Comparison of ENCODE assay signal across 1 cellular context in the genomic region with DNA sequence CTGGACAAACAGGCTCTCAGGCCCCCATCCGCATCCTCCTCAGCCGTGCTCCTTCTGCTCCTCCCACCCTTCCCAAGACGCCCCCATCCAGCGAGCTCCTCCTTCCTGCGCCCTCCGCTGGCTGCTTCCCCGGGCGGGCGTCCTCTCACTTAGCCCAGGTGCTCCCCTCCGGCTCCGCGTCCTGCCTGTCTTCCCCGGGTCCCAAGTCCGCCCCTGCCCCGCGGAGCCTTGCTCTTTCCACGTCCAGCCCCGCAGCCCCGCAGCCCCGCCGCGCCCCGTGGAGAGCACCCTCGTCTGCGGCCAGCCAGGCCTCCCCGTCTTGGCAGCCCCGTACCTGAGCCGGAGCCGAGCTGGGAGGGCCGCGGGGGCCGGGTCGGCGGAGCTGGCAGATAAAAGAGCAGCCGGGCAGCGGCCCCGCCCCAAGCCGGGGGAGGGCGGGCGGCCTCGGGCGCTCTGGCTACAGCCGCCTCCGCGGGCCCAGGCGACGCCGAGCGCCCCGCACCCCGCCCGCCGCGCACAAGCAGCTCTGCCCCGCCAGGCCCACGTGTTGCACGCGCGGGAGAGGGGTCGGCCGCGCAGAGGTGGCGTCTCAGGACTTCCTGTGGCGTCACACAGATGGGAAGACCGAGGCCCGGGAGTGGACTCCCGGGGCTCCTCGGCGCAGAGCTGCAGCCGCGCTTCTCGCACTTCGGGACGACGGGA.
TF ChIP-seq lines count a peak whose summit lies in the region.

A gene with protein sequence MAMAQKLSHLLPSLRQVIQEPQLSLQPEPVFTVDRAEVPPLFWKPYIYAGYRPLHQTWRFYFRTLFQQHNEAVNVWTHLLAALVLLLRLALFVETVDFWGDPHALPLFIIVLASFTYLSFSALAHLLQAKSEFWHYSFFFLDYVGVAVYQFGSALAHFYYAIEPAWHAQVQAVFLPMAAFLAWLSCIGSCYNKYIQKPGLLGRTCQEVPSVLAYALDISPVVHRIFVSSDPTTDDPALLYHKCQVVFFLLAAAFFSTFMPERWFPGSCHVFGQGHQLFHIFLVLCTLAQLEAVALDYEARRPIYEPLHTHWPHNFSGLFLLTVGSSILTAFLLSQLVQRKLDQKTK (minus strand): TSS at position 555 of the 702 bp plus-strand sequence. CDS start 11,869 bp downstream, outside the sequence.

TF ChIP-seq in IMR-90, 13 proteins besides CTCF, POLR2A, EP300 and RAD21:
- TF ChIP-seq, protein P1, sequence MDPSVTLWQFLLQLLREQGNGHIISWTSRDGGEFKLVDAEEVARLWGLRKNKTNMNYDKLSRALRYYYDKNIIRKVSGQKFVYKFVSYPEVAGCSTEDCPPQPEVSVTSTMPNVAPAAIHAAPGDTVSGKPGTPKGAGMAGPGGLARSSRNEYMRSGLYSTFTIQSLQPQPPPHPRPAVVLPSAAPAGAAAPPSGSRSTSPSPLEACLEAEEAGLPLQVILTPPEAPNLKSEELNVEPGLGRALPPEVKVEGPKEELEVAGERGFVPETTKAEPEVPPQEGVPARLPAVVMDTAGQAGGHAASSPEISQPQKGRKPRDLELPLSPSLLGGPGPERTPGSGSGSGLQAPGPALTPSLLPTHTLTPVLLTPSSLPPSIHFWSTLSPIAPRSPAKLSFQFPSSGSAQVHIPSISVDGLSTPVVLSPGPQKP (IDR thresholded peaks at IDR 0.05; ENCODE audit: borderline replicate concordance, low read depth, low read length), result no peak
- TF ChIP-seq MAFK (IDR thresholded peaks at IDR 0.05; ENCODE audit: low read depth, low read length), result no peak
- no peak for TF ChIP-seq RFX5 (IDR thresholded peaks at IDR 0.05; ENCODE audit: low read depth, low read length)
- no peak for TF ChIP-seq SMC3 (IDR thresholded peaks at IDR 0.05; ENCODE audit: low read depth, low read length)
- TF ChIP-seq CEBPB (IDR thresholded peaks at IDR 0.05; ENCODE audit: low read depth, low read length), result no peak
- TF ChIP-seq RCOR1 (IDR thresholded peaks at IDR 0.05; ENCODE audit: insufficient replicate concordance, low read length), result no peak
- peak; percentile 57; the same call in 1 of the 2 replicates for TF ChIP-seq MAZ (IDR thresholded peaks at IDR 0.05; ENCODE audit: borderline replicate concordance, low read depth, low read length)
- TF ChIP-seq NFE2L2 (IDR thresholded peaks at IDR 0.05; ENCODE audit: low read depth, low read length), result no peak
- TF ChIP-seq, protein P2, sequence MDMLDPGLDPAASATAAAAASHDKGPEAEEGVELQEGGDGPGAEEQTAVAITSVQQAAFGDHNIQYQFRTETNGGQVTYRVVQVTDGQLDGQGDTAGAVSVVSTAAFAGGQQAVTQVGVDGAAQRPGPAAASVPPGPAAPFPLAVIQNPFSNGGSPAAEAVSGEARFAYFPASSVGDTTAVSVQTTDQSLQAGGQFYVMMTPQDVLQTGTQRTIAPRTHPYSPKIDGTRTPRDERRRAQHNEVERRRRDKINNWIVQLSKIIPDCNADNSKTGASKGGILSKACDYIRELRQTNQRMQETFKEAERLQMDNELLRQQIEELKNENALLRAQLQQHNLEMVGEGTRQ (IDR thresholded peaks at IDR 0.05; ENCODE audit: low read depth, low read length), result peak; percentile 83
- no peak for TF ChIP-seq FOS (IDR thresholded peaks at IDR 0.05; ENCODE audit: low read depth, low read length)
- TF ChIP-seq MXI1 (IDR thresholded peaks at IDR 0.05; ENCODE audit: borderline replicate concordance, low read depth, low read length), result peak; percentile 70
- no peak for TF ChIP-seq CHD1 (IDR thresholded peaks at IDR 0.05; ENCODE audit: low read depth, low read length)
- TF ChIP-seq BHLHE40 (IDR thresholded peaks at IDR 0.05; ENCODE audit: low read depth, low read length), result peak; percentile 26; the same call in 1 of the 2 replicates
TF ChIP-seq in IMR-90: peak in this region for 4.
